1 cellular context compared by ENCODE assay signal in genomic region chr1:119882172-119883029, GRCh38.
TF ChIP-seq lines count a peak whose summit lies in the region.

No MANE protein-coding gene starts in this region.

TF ChIP-seq in IMR-90, 13 proteins besides CTCF, POLR2A, EP300 and RAD21:
- TF ChIP-seq CHD1 (IDR thresholded peaks at IDR 0.05; ENCODE audit: low read depth, low read length): no peak
- TF ChIP-seq SMC3 (IDR thresholded peaks at IDR 0.05; ENCODE audit: low read depth, low read length): no peak
- TF ChIP-seq NFE2L2 (IDR thresholded peaks at IDR 0.05; ENCODE audit: low read depth, low read length): no peak
- no peak for TF ChIP-seq MXI1 (IDR thresholded peaks at IDR 0.05; ENCODE audit: borderline replicate concordance, low read depth, low read length)
